ENCODE assay signal across 27 cellular contexts in the genomic region with DNA sequence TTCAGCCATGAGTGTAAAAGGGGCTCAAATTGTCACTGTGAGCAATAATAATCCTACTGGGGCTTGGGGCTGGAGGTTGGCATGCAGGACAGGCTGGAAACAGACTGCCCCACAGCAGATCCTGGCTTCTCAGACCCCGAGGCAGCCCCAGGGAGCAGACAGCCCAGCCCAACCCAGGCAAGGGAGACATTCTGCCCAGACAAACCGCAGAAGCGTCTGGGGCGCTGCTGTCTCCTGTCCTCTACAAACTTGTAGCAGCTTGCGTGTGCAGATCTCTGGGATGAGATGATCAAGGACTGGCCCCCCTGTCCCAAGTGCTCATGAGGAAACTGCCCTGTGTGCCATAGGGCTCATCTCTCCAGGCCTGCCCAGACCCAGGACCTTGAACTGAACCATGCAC.
"Had no signal": no experiment of that assay in that cellular context is flagged by ENCODE, and none has a peak within 500 bp of the region (broad histone marks: within the 10 kb centered on the region; RNA-seq: fewer than 3 reads in every experiment).

No MANE protein-coding gene starts in this region.

- H3K4me3 ChIP-seq: colonic mucosa, gastroesophageal sphincter, heart left ventricle, hepatocyte, lower lobe of right lung, neural progenitor cell, prostate gland, right atrium auricular region, smooth muscle cell, suprapubic skin, transverse colon, upper lobe of right lung, uterus had no signal

- ATAC-seq: gastroesophageal sphincter; heart left ventricle; left ventricle myocardium superior; lower lobe of right lung; sciatic nerve; stimulated activated naive CD8-positive, alpha-beta T cell treated with anti-CD3 and anti-CD28 coated beads, Interleukin-15, amount 100 ng/mL, for 72 hours; upper lobe of right lung had no signal

- H3K36me3 Mint-ChIP-seq: memory B cell, neural progenitor cell had no signal

- H3K27ac Mint-ChIP-seq: dendritic cell treated with granulocyte-macrophage colony-stimulating factor and Interleukin-4, amounts not matched to agents 40 ng/mL and 50 ng/mL, for 4 days; memory B cell; nephron; neural progenitor cell; stimulated activated naive CD8-positive, alpha-beta T cell treated with anti-CD3 and anti-CD28 coated beads, Interleukin-15, amount 100 ng/mL, for 72 hours had no signal

- H3K4me1 Mint-ChIP-seq: memory B cell; nephron; stimulated activated naive CD8-positive, alpha-beta T cell treated with anti-CD3 and anti-CD28 coated beads, Interleukin-15, amount 100 ng/mL, for 72 hours had no signal

- DNase-seq: colonic mucosa; effector memory CD4-positive, alpha-beta T cell; erythroblast; heart left ventricle; kidney glomerular epithelial cell; left ventricle myocardium superior; lower lobe of right lung; stimulated activated CD4-positive, alpha-beta T cell treated with anti-CD3 and anti-CD28 coated beads, Interleukin-12 subunit alpha, Interleukin-12 subunit beta, amount 100 ng/mL, for 4 hours; stimulated activated CD4-positive, alpha-beta T cell treated with anti-CD3 and anti-CD28 coated beads, Interleukin-1b, Interleukin-23, amount 100 ng/mL, for 48 hours; stimulated activated CD4-positive, alpha-beta T cell treated with anti-CD3 and anti-CD28 coated beads, Interleukin-4, amount 100 ng/mL, for 1 hour; stimulated activated CD8-positive, alpha-beta memory T cell treated with anti-CD3 and anti-CD28 coated beads, Interleukin-4, amount 100 ng/mL, for 48 hours; stimulated activated naive CD4-positive, alpha-beta T cell; stimulated activated naive CD8-positive, alpha-beta T cell treated with anti-CD3 and anti-CD28 coated beads, Interleukin-15, amount 100 ng/mL, for 72 hours; transverse colon; upper lobe of right lung; uterus had no signal

- H3K4me3 Mint-ChIP-seq: dendritic cell treated with granulocyte-macrophage colony-stimulating factor and Interleukin-4, amounts not matched to agents 40 ng/mL and 50 ng/mL, for 4 days; memory B cell; nephron; neural progenitor cell; stimulated activated naive CD8-positive, alpha-beta T cell treated with anti-CD3 and anti-CD28 coated beads, Interleukin-15, amount 100 ng/mL, for 72 hours had no signal

- H3K9me3 Mint-ChIP-seq: nephron; stimulated activated naive CD8-positive, alpha-beta T cell treated with anti-CD3 and anti-CD28 coated beads, Interleukin-15, amount 100 ng/mL, for 72 hours had no signal
